Comparison of ENCODE assay signal across 8 cellular contexts in the genomic region with DNA sequence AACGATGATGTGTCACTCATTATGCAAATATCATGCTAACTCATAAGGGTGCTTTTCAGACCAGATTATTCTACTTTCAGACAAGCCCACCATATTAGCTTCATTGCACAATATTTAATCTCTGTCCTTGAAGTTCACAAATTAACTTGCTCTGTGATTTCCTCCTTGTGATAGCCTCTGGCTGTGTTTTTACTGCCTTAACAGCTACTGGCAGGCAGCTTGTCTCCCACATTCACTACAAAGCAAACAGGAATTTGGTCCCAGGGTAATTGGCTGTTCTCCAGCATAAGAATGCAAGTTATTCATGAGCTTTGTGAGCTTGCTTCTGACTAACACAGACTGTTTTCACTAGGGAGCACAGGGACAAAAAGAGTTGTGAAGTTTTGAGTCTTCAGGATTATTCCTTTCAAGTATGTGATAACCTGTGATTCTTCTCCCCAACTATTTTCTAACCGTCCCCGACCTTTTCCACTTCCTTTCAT.
DNase-seq lines count a peak whose midpoint lies in the region; ATAC-seq, FAIRE-seq and TF ChIP-seq lines count a peak whose summit lies in the region.

No MANE protein-coding gene starts in this region.

- H4K20me1 ChIP-seq in HepG2 (ENCODE audit: insufficient read depth, low read length), result no peaks in the 10 kb centered on the region

- no peaks in the 10 kb centered on the region for H3K4me1 ChIP-seq in colonic mucosa
- peaks cover 53% of the 10 kb centered on the region for H3K4me1 ChIP-seq in HepG2 (ENCODE audit: insufficient read depth, low read length)

- BruUV-seq in HepG2 (replicated peaks; lab: Mats Ljungman, UMichigan), result no TSS peak

- peaks cover 13% of the 10 kb centered on the region for H3K36me3 Mint-ChIP-seq in activated CD4-positive, alpha-beta T cell treated with anti-CD3 and anti-CD28 coated beads, Interleukin-2, amount 10 ng/mL, durations not matched to agents 24 days and 14 days (ENCODE audit: low read depth)
- H3K36me3 Mint-ChIP-seq in activated CD4-positive, alpha-beta T cell treated with anti-CD3 and anti-CD28 coated beads, Interleukin-2, amount 10 ng/mL, durations not matched to agents 7 days and 5 days (ENCODE audit: low read depth), result peaks cover 25% of the 10 kb centered on the region

- in situ Hi-C loops in HepG2 (cut with HindIII; ENCODE audit: extremely low pct_ligation_motif_present, low pct_unique_long_range_greater_than_20kb), result no loop called here

- FAIRE-seq in HepG2 (lab: Jason Lieb, UNC), result peak; percentile 81

- intact Hi-C loops in activated CD4-positive, alpha-beta T cell treated with anti-CD3 and anti-CD28 coated beads, Interleukin-2, amount 10 ng/mL, durations not matched to agents 24 days and 14 days (cut with micrococcal nuclease), result no loop called here
- intact Hi-C loops in colonic mucosa (cut with DNase I), result no loop called here
- intact Hi-C loops in HepG2 (cut with micrococcal nuclease; ENCODE audit: unreplicated experiment), result no loop called here

- H3K4me1 Mint-ChIP-seq in activated CD4-positive, alpha-beta T cell treated with anti-CD3 and anti-CD28 coated beads, Interleukin-2, amount 10 ng/mL, durations not matched to agents 24 days and 14 days, result peaks cover 26% of the 10 kb centered on the region
- H3K4me1 Mint-ChIP-seq in activated CD4-positive, alpha-beta T cell treated with anti-CD3 and anti-CD28 coated beads, Interleukin-2, amount 10 ng/mL, durations not matched to agents 7 days and 5 days, result peaks cover 25% of the 10 kb centered on the region

- H3K9ac ChIP-seq in colonic mucosa (ENCODE audit: low read depth in 2 of 2, low read length in 2 of 2) (peak overlapping the region in 1 of 2 donors; percentile 61), HepG2 (ENCODE audit: insufficient read depth, low read depth, low read length) (0 out of 2 replicates have a peak overlapping the region, but pooled peaks have one; percentile 9)

- H3K4me3 ChIP-seq in colonic mucosa (no peak overlapping the region), HepG2 (replicated peaks in 1 of 3; ENCODE audit: insufficient read depth in 1 of 3, low read depth in 2 of 3, low read length in 3 of 3) (peak overlapping the region in 2 of 3 experiments; percentile 27 to 35; a peak in 2 of 6 replicates)

- TF ChIP-seq CTCF in colonic mucosa (IDR thresholded peaks at IDR 0.05), result no peak
- TF ChIP-seq CTCF in HepG2 (CRISPR knock-in tag; IDR thresholded peaks at IDR 0.05), result no peak

- WGBS in HepG2 (ENCODE audit: low lambda C conversion rate), result 0% methylated on average over 3 of the region's 3 CpGs

- H2AFZ ChIP-seq in HepG2 (ENCODE audit: low read length), result no peak overlapping the region

- CTCF ChIA-PET in activated CD4-positive, alpha-beta T cell treated with anti-CD3 and anti-CD28 coated beads, Interleukin-2, amount 10 ng/mL, durations not matched to agents 7 days and 5 days (lab: Charles Lee), result interaction anchor here (1.1 to 2.7 kb wide), 4 partner anchors 10 to 47 kb away, joined by 3 to 9 read pairs (median 6); no protein-coding TSS in a partner anchor
- CTCF ChIA-PET in HepG2 (lab: Yijun Ruan, JAX; ENCODE audit: low intra/inter-chr PET ratio, low total read pairs), result no interaction called here

- peaks cover 19% of the 10 kb centered on the region for H3K9me3 Mint-ChIP-seq in activated CD4-positive, alpha-beta T cell treated with anti-CD3 and anti-CD28 coated beads, Interleukin-2, amount 10 ng/mL, durations not matched to agents 24 days and 14 days
- H3K9me3 Mint-ChIP-seq in activated CD4-positive, alpha-beta T cell treated with anti-CD3 and anti-CD28 coated beads, Interleukin-2, amount 10 ng/mL, durations not matched to agents 7 days and 5 days, result peaks cover 25% of the 10 kb centered on the region

- no peak for TF ChIP-seq POLR2A in HepG2 (IDR thresholded peaks at IDR 0.05; ENCODE audit: insufficient read depth in 1 of 2, low read depth in 2 of 2, low read length in 2 of 2)

- H3K27ac ChIP-seq in colonic mucosa (peak overlapping the region; percentile 66), HepG2 (ENCODE audit: extremely low read length, insufficient read depth, low read length) (peak overlapping the region; percentile 75)

- H3K4me2 ChIP-seq in HepG2 (ENCODE audit: low read depth, low read length), result peak overlapping the region; percentile 42

- H3K36me3 ChIP-seq in colonic mucosa (no peaks in the 10 kb centered on the region), HepG2 (replicated peaks in 1 of 2; ENCODE audit: control insufficient read depth in 1 of 2, insufficient read depth in 2 of 2, low read length in 2 of 2) (no peaks in the 10 kb centered on the region)

- no peak overlapping the region for H3K27ac Mint-ChIP-seq in activated CD4-positive, alpha-beta T cell treated with anti-CD3 and anti-CD28 coated beads, Interleukin-2, amount 10 ng/mL, durations not matched to agents 24 days and 14 days
- no peak overlapping the region for H3K27ac Mint-ChIP-seq in activated CD4-positive, alpha-beta T cell treated with anti-CD3 and anti-CD28 coated beads, Interleukin-2, amount 10 ng/mL, durations not matched to agents 7 days and 5 days

- peak overlapping the region; percentile 11 for H3K4me3 Mint-ChIP-seq in activated CD4-positive, alpha-beta T cell treated with anti-CD3 and anti-CD28 coated beads, Interleukin-2, amount 10 ng/mL, durations not matched to agents 24 days and 14 days
- no peak overlapping the region for H3K4me3 Mint-ChIP-seq in activated CD4-positive, alpha-beta T cell treated with anti-CD3 and anti-CD28 coated beads, Interleukin-2, amount 10 ng/mL, durations not matched to agents 7 days and 5 days

- TF ChIP-seq EP300 in HepG2 (IDR thresholded peaks at IDR 0.05; ENCODE audit: low read depth in 2 of 2, low read length in 2 of 2) (peak; percentile 76 to 89; a peak in 3 of 4 replicates), HepG2 (CRISPR knock-in tag; IDR thresholded peaks at IDR 0.05; ENCODE audit: borderline replicate concordance) (peak; percentile 85)

- H3K27me3 Mint-ChIP-seq in activated CD4-positive, alpha-beta T cell treated with anti-CD3 and anti-CD28 coated beads, Interleukin-2, amount 10 ng/mL, durations not matched to agents 24 days and 14 days, result no peaks in the 10 kb centered on the region
- H3K27me3 Mint-ChIP-seq in activated CD4-positive, alpha-beta T cell treated with anti-CD3 and anti-CD28 coated beads, Interleukin-2, amount 10 ng/mL, durations not matched to agents 7 days and 5 days, result no peaks in the 10 kb centered on the region

- H3K27me3 ChIP-seq in colonic mucosa (no peaks in the 10 kb centered on the region), HepG2 (ENCODE audit: control insufficient read depth in 1 of 2, insufficient read depth in 2 of 2, low read length in 2 of 2) (no peaks in the 10 kb centered on the region)

- no peak for DNase-seq in activated CD4-positive, alpha-beta T cell treated with anti-CD3 and anti-CD28 coated beads, Interleukin-2, amount 10 ng/mL, durations not matched to agents 24 days and 14 days
- DNase-seq in activated CD4-positive, alpha-beta T cell treated with anti-CD3 and anti-CD28 coated beads, Interleukin-2, amount 10 ng/mL, durations not matched to agents 7 days and 5 days, result no peak
- DNase-seq in NCI-H526 (lab: John Stamatoyannopoulos, UW) (peak; percentile 91 to 93), colonic mucosa (peak; percentile 83), HepG2 (ENCODE audit: low spot score) (peak; percentile 99), KG1 (lab: John Stamatoyannopoulos, UW) (no peak)

- ATAC-seq in HepG2 (peak; percentile 99), GM21723 (IDR thresholded peaks at IDR 0.05; ENCODE audit: unreplicated experiment) (no peak), GM19395 (IDR thresholded peaks at IDR 0.05; ENCODE audit: unreplicated experiment) (no peak)

- H3K9me3 ChIP-seq in colonic mucosa (peaks cover 4% of the 10 kb centered on the region), HepG2 (ENCODE audit: low read length) (peaks cover 15% of the 10 kb centered on the region)

- no peak for TF ChIP-seq RAD21 in HepG2 (CRISPR knock-in tag; IDR thresholded peaks at IDR 0.05)

- POLR2A ChIA-PET in activated CD4-positive, alpha-beta T cell treated with anti-CD3 and anti-CD28 coated beads, Interleukin-2, amount 10 ng/mL, durations not matched to agents 7 days and 5 days (lab: Charles Lee), result interaction anchor here (1.3 kb wide), 1 partner anchor 9 kb away, joined by 6 read pairs; no protein-coding TSS in a partner anchor
- POLR2A ChIA-PET in HepG2 (lab: Yijun Ruan, JAX), result no interaction called here

- no peaks in the 10 kb centered on the region for H3K79me2 ChIP-seq in HepG2 (ENCODE audit: insufficient read depth, low read length)

TF ChIP-seq in HepG2, 621 proteins besides CTCF, POLR2A, EP300 and RAD21 (continues in another document):
- TF ChIP-seq ZNF292 (CRISPR knock-in tag; IDR thresholded peaks at IDR 0.05; ENCODE audit: borderline replicate concordance, low read depth), result peak; percentile 95
- TF ChIP-seq SSRP1 (CRISPR knock-in tag; IDR thresholded peaks at IDR 0.05), result no peak
- TF ChIP-seq NFIC (IDR thresholded peaks at IDR 0.05; ENCODE audit: low read length), result peak; percentile 94
- no peak for TF ChIP-seq NR3C1 (CRISPR knock-in tag; IDR thresholded peaks at IDR 0.05)
- no peak for TF ChIP-seq ZNF367 (CRISPR knock-in tag; IDR thresholded peaks at IDR 0.05; ENCODE audit: borderline replicate concordance)
- no peak for TF ChIP-seq ZNF329 (CRISPR knock-in tag; IDR thresholded peaks at IDR 0.05; ENCODE audit: low read depth)
- TF ChIP-seq JUNB (CRISPR knock-in tag; IDR thresholded peaks at IDR 0.05; ENCODE audit: borderline replicate concordance), result no peak
- TF ChIP-seq ZKSCAN8 (CRISPR knock-in tag; IDR thresholded peaks at IDR 0.05; ENCODE audit: borderline replicate concordance), result peak; percentile 77
- no peak for TF ChIP-seq ZNF703 (CRISPR knock-in tag; IDR thresholded peaks at IDR 0.05; ENCODE audit: borderline replicate concordance)
- TF ChIP-seq CCAR2 (optimal IDR thresholded peaks at IDR 0.05; ENCODE audit: low read depth, low read length), result no peak
- TF ChIP-seq YEATS4 (CRISPR knock-in tag; IDR thresholded peaks at IDR 0.05; ENCODE audit: borderline replicate concordance), result peak; percentile 54; the same call in 1 of the 2 replicates
- TF ChIP-seq ZNF33B (CRISPR knock-in tag; IDR thresholded peaks at IDR 0.05), result no peak
- TF ChIP-seq GLMP (CRISPR knock-in tag; IDR thresholded peaks at IDR 0.05; ENCODE audit: borderline replicate concordance), result no peak
- no peak for TF ChIP-seq SAFB2 (CRISPR knock-in tag; IDR thresholded peaks at IDR 0.05; ENCODE audit: borderline replicate concordance, low read depth)
- TF ChIP-seq BRD4 (CRISPR knock-in tag; IDR thresholded peaks at IDR 0.05), result no peak
- TF ChIP-seq ZNF605 (CRISPR knock-in tag; IDR thresholded peaks at IDR 0.05), result no peak

Comparison
In these comparisons a context has a peak if more than half of its experiments do, and no peak if none do; other contexts are left out.
1. DNase-seq: peak in NCI-H526 (2 of 2), colonic mucosa (single experiment) and HepG2 (single experiment); none in activated CD4-positive, alpha-beta T cell treated with anti-CD3 and anti-CD28 coated beads, Interleukin-2, amount 10 ng/mL, durations not matched to agents 24 days and 14 days (single experiment), activated CD4-positive, alpha-beta T cell treated with anti-CD3 and anti-CD28 coated beads, Interleukin-2, amount 10 ng/mL, durations not matched to agents 7 days and 5 days (single experiment) and KG1 (single experiment).